In genomic region chr4:17283251-17283650, GRCh38 we compare ENCODE assay signal across 31 cellular contexts.
"Had no signal": no experiment of that assay in that cellular context is flagged by ENCODE, and none has a peak within 500 bp of the region (broad histone marks: within the 10 kb centered on the region; RNA-seq: fewer than 3 reads in every experiment).

No MANE protein-coding gene starts in this region.

- H3K27me3 ChIP-seq: brain microvascular endothelial cell, Peyer's patch, SJSA1 had no signal

- H3K27me3 Mint-ChIP-seq: activated B cell treated with CpG ODN at 0.5 μM for 24 hours; activated naive CD8-positive, alpha-beta T cell had no signal

- H3K4me1 Mint-ChIP-seq: activated B cell treated with CpG ODN at 0.5 μM for 24 hours; activated naive CD4-positive, alpha-beta T cell treated with anti-CD3 and anti-CD28 coated beads, Interleukin-2, amount 10 ng/mL, durations not matched to agents 7 days and 5 days; activated naive CD8-positive, alpha-beta T cell treated with anti-CD3 and anti-CD28 coated beads, Interleukin-2, amount 50 U/mL, for 24 hours had no signal

- H3K4me3 Mint-ChIP-seq: activated B cell treated with CpG ODN at 0.5 μM for 24 hours; activated CD4-positive, alpha-beta memory T cell treated with anti-CD3 and anti-CD28 coated beads for 36 hours; activated naive CD4-positive, alpha-beta T cell treated with anti-CD3 and anti-CD28 coated beads, Interleukin-2, amount 10 ng/mL, durations not matched to agents 7 days and 5 days; activated naive CD8-positive, alpha-beta T cell; activated naive CD8-positive, alpha-beta T cell treated with anti-CD3 and anti-CD28 coated beads, Interleukin-2, amount 50 U/mL, for 24 hours; activated T-cell treated with anti-CD3 and anti-CD28 coated beads, Interleukin-2, amount 50 U/mL, for 4 hours; activated T-helper 1 cell treated with anti-CD3 and anti-CD28 coated beads, Interleukin-12 subunit alpha, Interleukin-12 subunit beta, Interleukin-2, Interleukin-4 antibody, amounts not matched to agents 30 ng/mL and 10 ng/mL and 1 ng/mL, durations not matched to agents 14 hours and 24 hours and 36 hours had no signal

- H3K9me3 Mint-ChIP-seq: activated B cell treated with CpG ODN at 0.5 μM for 24 hours; activated CD4-positive, alpha-beta memory T cell treated with anti-CD3 and anti-CD28 coated beads for 36 hours; activated naive CD4-positive, alpha-beta T cell treated with anti-CD3 and anti-CD28 coated beads, Interleukin-2, amount 10 ng/mL, durations not matched to agents 7 days and 5 days; activated naive CD8-positive, alpha-beta T cell treated with anti-CD3 and anti-CD28 coated beads, Interleukin-2, amount 50 U/mL, for 24 hours; activated T-cell treated with anti-CD3 and anti-CD28 coated beads, Interleukin-2, amount 50 U/mL, for 4 hours; activated T-helper 1 cell treated with anti-CD3 and anti-CD28 coated beads, Interleukin-12 subunit alpha, Interleukin-12 subunit beta, Interleukin-2, Interleukin-4 antibody, amounts not matched to agents 30 ng/mL and 10 ng/mL and 1 ng/mL, durations not matched to agents 14 hours and 24 hours and 36 hours had no signal

- H3K27ac ChIP-seq: brain microvascular endothelial cell, Peyer's patch, SJSA1, VCaP had no signal

- H3K36me3 Mint-ChIP-seq: activated CD4-positive, alpha-beta memory T cell treated with anti-CD3 and anti-CD28 coated beads for 36 hours; activated naive CD4-positive, alpha-beta T cell treated with anti-CD3 and anti-CD28 coated beads, Interleukin-2, amount 10 ng/mL, durations not matched to agents 7 days and 5 days; activated naive CD8-positive, alpha-beta T cell had no signal

- DNase-seq: activated B cell treated with CpG ODN at 0.5 μM for 24 hours; activated CD4-positive, alpha-beta memory T cell treated with anti-CD3 and anti-CD28 coated beads for 36 hours; activated CD4-positive, alpha-beta T cell treated with anti-CD3 and anti-CD28 coated beads for 4 hours; activated CD4-positive, alpha-beta T cell treated with anti-CD3 and anti-CD28 coated beads, Interleukin-2, amount 50 U/mL, for 1 hour; activated CD4-positive, CD25-positive, alpha-beta regulatory T cell treated with anti-CD3 and anti-CD28 coated beads, Interleukin-2, amount 50 U/mL, for 72 hours; activated CD8-positive, alpha-beta memory T cell treated with anti-CD3 and anti-CD28 coated beads, Interleukin-2, amount 50 U/mL, for 4 hours; activated gamma-delta T cell treated with Interleukin-2 at 50 U/mL for 16 hours; activated naive CD4-positive, alpha-beta T cell treated with anti-CD3 and anti-CD28 coated beads, Interleukin-2, amount 10 ng/mL, durations not matched to agents 7 days and 5 days; activated naive CD8-positive, alpha-beta T cell treated with anti-CD3 and anti-CD28 coated beads, Interleukin-2, amount 50 U/mL, for 24 hours; activated T-cell treated with anti-CD3 and anti-CD28 coated beads for 4 hours; activated T-cell treated with anti-CD3 and anti-CD28 coated beads, Interleukin-2, amount 50 U/mL, for 4 hours; aorta; brain microvascular endothelial cell; central memory CD4-positive, alpha-beta T cell; MM.1S; MV-4-11; NCI-H1436 treated with DMSO at 0.1 percent for 48 hours; NCI-H1694 treated with DMSO at 0.1 percent for 48 hours; NCI-H2227 treated with DMSO at 0.1 percent for 48 hours; NCI-H446 treated with DMSO at 0.1 percent for 48 hours; NK-92 treated with Interleukin-12 subunit alpha and Interleukin-12 subunit beta, amount 100 ng/mL, for 24 hours; PC-3; Peyer's patch; SK-N-SH; T-helper 1 cell; T-helper 2 cell; T-helper 9 cell had no signal

- H3K27ac Mint-ChIP-seq: activated B cell treated with CpG ODN at 0.5 μM for 24 hours; activated CD4-positive, alpha-beta memory T cell treated with anti-CD3 and anti-CD28 coated beads for 36 hours; activated naive CD4-positive, alpha-beta T cell treated with anti-CD3 and anti-CD28 coated beads, Interleukin-2, amount 10 ng/mL, durations not matched to agents 7 days and 5 days; activated naive CD8-positive, alpha-beta T cell; activated naive CD8-positive, alpha-beta T cell treated with anti-CD3 and anti-CD28 coated beads, Interleukin-2, amount 50 U/mL, for 24 hours; activated T-helper 1 cell treated with anti-CD3 and anti-CD28 coated beads, Interleukin-12 subunit alpha, Interleukin-12 subunit beta, Interleukin-2, Interleukin-4 antibody, amounts not matched to agents 30 ng/mL and 10 ng/mL and 1 ng/mL, durations not matched to agents 14 hours and 24 hours and 36 hours had no signal

- ATAC-seq: activated naive CD8-positive, alpha-beta T cell treated with anti-CD3 and anti-CD28 coated beads, Interleukin-2, amount 50 U/mL, for 24 hours; activated T-cell treated with anti-CD3 and anti-CD28 coated beads, Interleukin-2, amount 50 U/mL, for 4 hours; PC-3 had no signal

- H3K4me3 ChIP-seq: Peyer's patch, SJSA1 had no signal
